Comparison of ENCODE assay signal across 8 cellular contexts in genomic region chr11:59615132-59615636, GRCh38. TPM values are rescaled to one million over a fixed set of nuclear protein-coding genes. Genes with fewer than 3 reads are reported as not detected.
DNase-seq lines count a peak whose midpoint lies in the region; ATAC-seq and TF ChIP-seq lines count a peak whose summit lies in the region.

No MANE protein-coding gene starts in this region.

- H3K4me3 Mint-ChIP-seq in activated CD4-positive, alpha-beta T cell treated with anti-CD3 and anti-CD28 coated beads for 36 hours, result peak overlapping the region; percentile 99

- intact Hi-C loops in activated CD4-positive, alpha-beta T cell treated with anti-CD3 and anti-CD28 coated beads for 36 hours (cut with DNase I, micrococcal nuclease), result loop anchor here (1.0 to 10.0 kb wide), 11 partner anchors 49 to 1948 kb away; partner anchors contain the start of genes MRPL16 (in 2 of the 2), FAM111A (in 1 of the 2), LPXN (in 1 of the 2) and STX3 (in 1 of the 2)
- intact Hi-C loops in lower leg skin (cut with DNase I; ENCODE audit: low total_unique reads), result no loop called here

- peaks cover 28% of the 10 kb centered on the region for H3K36me3 Mint-ChIP-seq in activated CD4-positive, alpha-beta T cell treated with anti-CD3 and anti-CD28 coated beads for 36 hours (ENCODE audit: low read depth)

- no peaks in the 10 kb centered on the region for H3K9me3 Mint-ChIP-seq in activated CD4-positive, alpha-beta T cell treated with anti-CD3 and anti-CD28 coated beads for 36 hours (ENCODE audit: low read depth)

- CTCF ChIA-PET in activated CD4-positive, alpha-beta T cell treated with anti-CD3 and anti-CD28 coated beads for 36 hours (lab: Charles Lee), result interaction anchor here (1.3 to 1.6 kb wide), 4 partner anchors 31 to 304 kb away, joined by 3 to 6 read pairs (median 4); no protein-coding TSS in a partner anchor

- POLR2A ChIA-PET in activated CD4-positive, alpha-beta T cell treated with anti-CD3 and anti-CD28 coated beads for 36 hours (lab: Charles Lee), result interaction anchor here (0.6 to 1.4 kb wide), 7 partner anchors 10 to 1038 kb away, joined by 3 to 5 read pairs (median 3); no protein-coding TSS in a partner anchor

- WGBS in lower leg skin, 2 donors, result 0 to 1% methylated on average over 11 to 21 of the region's 51 CpGs

- peak overlapping the region; percentile 94 for H3K27ac Mint-ChIP-seq in activated CD4-positive, alpha-beta T cell treated with anti-CD3 and anti-CD28 coated beads for 36 hours

- TF ChIP-seq POLR2A in lower leg skin (IDR thresholded peaks at IDR 0.05), result no peak

- TF ChIP-seq CTCF in LNCaP clone FGC (IDR thresholded peaks at IDR 0.05; ENCODE audit: control insufficient read depth, extremely low read depth, insufficient read depth) (no peak), choroid plexus epithelial cell (conservative IDR thresholded peaks at IDR 0.05; ENCODE audit: low read depth, low read length) (no peak), lower leg skin (IDR thresholded peaks at IDR 0.05) (no peak)

- peak; percentile 16 for ATAC-seq in GM21717 (IDR thresholded peaks at IDR 0.05; ENCODE audit: unreplicated experiment)
- peak; percentile 3 for ATAC-seq in activated CD4-positive, alpha-beta T cell treated with anti-CD3 and anti-CD28 coated beads for 36 hours

- H3K4me3 ChIP-seq in LNCaP clone FGC (ENCODE audit: low read depth, low read length) (peak overlapping the region; percentile 86), choroid plexus epithelial cell (ENCODE audit: low read depth, low read length) (peak overlapping the region; percentile 90), lower leg skin (ENCODE audit: low read depth, poor library complexity, severe bottlenecking) (peak overlapping the region; percentile 82)

- no peaks in the 10 kb centered on the region for H3K27me3 Mint-ChIP-seq in activated CD4-positive, alpha-beta T cell treated with anti-CD3 and anti-CD28 coated beads for 36 hours

- peaks cover 46% of the 10 kb centered on the region for H3K4me1 Mint-ChIP-seq in activated CD4-positive, alpha-beta T cell treated with anti-CD3 and anti-CD28 coated beads for 36 hours

- DNase-seq in COR-L47 (lab: John Stamatoyannopoulos, UW) (peak; percentile 65), LNCaP clone FGC (ENCODE audit: low read depth) (peak; percentile 44), choroid plexus epithelial cell (ENCODE audit: low read depth) (peak; percentile 23), lower leg skin (ENCODE audit: low spot score in 2 of 2) (peak; percentile 59 to 91), occipital lobe (lab: John Stamatoyannopoulos, UW) (no peak)
- DNase-seq in activated CD4-positive, alpha-beta T cell treated with anti-CD3 and anti-CD28 coated beads for 36 hours, result peak; percentile 76
- peak; percentile 17 to 48 (median 31) for DNase-seq in stimulated activated CD4-positive, alpha-beta T cell treated with anti-CD3 and anti-CD28 coated beads, TNF-alpha, amount 100 ng/mL, for 24 hours (ENCODE audit: low read depth in 3 of 3)

RNA-seq across cellular contexts. Expression of gene OSBP, which starts 0.4 kb away (rescaled TPM):
- total RNA-seq in activated CD4-positive, alpha-beta T cell treated with anti-CD3 and anti-CD28 coated beads for 36 hours, result 10 to 100 TPM; 37.9 to 44.2 TPM
- 10 to 100 TPM; 42.4 to 52.9 (median 43.8) TPM for total RNA-seq in lower leg skin
- 30.6 TPM for total RNA-seq in occipital lobe

RNA-seq across cellular contexts. Expression of gene PATL1, which starts 53.7 kb away (rescaled TPM):
- 10 to 100 TPM; 59.8 to 88.7 TPM for total RNA-seq in activated CD4-positive, alpha-beta T cell treated with anti-CD3 and anti-CD28 coated beads for 36 hours
- total RNA-seq in lower leg skin (10 to 100 TPM; 17.4 to 21.7 (median 18.5) TPM), occipital lobe (3.7 TPM)
